ENCODE assay signal across 8 cellular contexts in the genomic region with DNA sequence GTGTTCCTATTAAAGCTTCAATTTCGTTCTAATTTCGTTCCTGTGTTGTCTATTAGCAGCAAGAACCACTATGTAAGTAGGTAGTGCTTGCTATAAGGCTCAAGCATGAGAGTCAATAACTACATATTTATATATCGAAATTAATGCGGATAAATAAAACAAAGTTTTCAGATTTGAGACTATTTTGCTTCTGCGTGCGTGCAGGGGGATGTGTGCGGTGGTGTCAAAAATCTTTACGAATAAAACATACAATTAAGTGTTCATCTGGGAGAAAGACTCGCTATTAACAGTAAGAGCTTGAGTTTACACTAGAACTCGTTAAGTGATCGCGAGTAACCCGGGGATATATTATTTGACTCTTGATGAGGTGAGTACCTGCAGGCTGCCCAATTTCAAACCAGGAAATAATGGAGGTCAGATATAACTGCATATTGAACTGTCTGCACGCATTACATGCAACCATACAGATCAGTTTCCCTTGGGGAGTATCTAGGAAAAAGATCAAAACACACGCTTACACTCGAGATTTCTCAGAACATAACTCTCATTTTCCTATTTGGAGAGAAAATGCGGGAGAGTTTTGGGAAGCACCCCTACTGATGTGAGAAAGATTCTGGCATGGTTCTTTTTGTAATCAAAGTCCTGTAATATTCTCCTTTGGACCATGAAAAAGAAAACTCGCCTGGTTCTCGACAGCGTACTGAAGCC. TPM values are rescaled to one million over a fixed set of nuclear protein-coding genes. Genes with fewer than 3 reads are reported as not detected.
DNase-seq lines count a peak whose midpoint lies in the region; ATAC-seq and TF ChIP-seq lines count a peak whose summit lies in the region.

No MANE protein-coding gene starts in this region.

- peak overlapping the region; percentile 80 for H3K9ac ChIP-seq in Loucy (ENCODE audit: low read depth, low read length, poor library complexity, severe bottlenecking)
- peak overlapping the region; percentile 30 to 96 (median 93) for H3K9ac ChIP-seq in subcutaneous abdominal adipose tissue (ENCODE audit: low read length in 5 of 5)

- ATAC-seq in GM18519 (IDR thresholded peaks at IDR 0.05; ENCODE audit: low FRiP score, unreplicated experiment), result no peak

- H3K27me3 ChIP-seq in Loucy (ENCODE audit: insufficient read depth, low read length, poor library complexity, severe bottlenecking) (no peaks in the 10 kb centered on the region), kidney epithelial cell (ENCODE audit: control insufficient read depth, insufficient read depth, low read length) (no peaks in the 10 kb centered on the region), subcutaneous abdominal adipose tissue (ENCODE audit: control insufficient read depth in 5 of 5, insufficient read depth in 4 of 5, low read length in 5 of 5) (no peaks in the 10 kb centered on the region)

- no peaks in the 10 kb centered on the region for H3K9me3 ChIP-seq in Loucy (ENCODE audit: insufficient read depth, low read depth, low read length)
- no peaks in the 10 kb centered on the region for H3K9me3 ChIP-seq in subcutaneous abdominal adipose tissue (ENCODE audit: control insufficient read depth in 5 of 5, low read length in 5 of 5)

- H4K20me1 ChIP-seq in Loucy (ENCODE audit: insufficient read depth, low read length, poor library complexity, severe bottlenecking), result peaks cover 36% of the 10 kb centered on the region

- peak overlapping the region; percentile 100 for H3K4me2 ChIP-seq in Loucy (ENCODE audit: low read depth, low read length, poor library complexity, severe bottlenecking)

- H3K36me3 ChIP-seq in Loucy (ENCODE audit: insufficient read depth, low read length), result peaks cover 14% of the 10 kb centered on the region; the same call in 1 of the 2 replicates
- H3K36me3 ChIP-seq in kidney epithelial cell (ENCODE audit: control insufficient read depth, insufficient read depth, low read length), result no peaks in the 10 kb centered on the region
- peaks cover 9 to 17% (median 14%) of the 10 kb centered on the region in 5 donors for H3K36me3 ChIP-seq in subcutaneous abdominal adipose tissue (ENCODE audit: control insufficient read depth in 5 of 5, insufficient read depth in 5 of 5, low read length in 5 of 5)

- DNase-seq in NCI-H2171 treated with DMSO at 0.1 percent for 48 hours (lab: John Stamatoyannopoulos, UW) (peak; percentile 67), NCI-H2171 (lab: John Stamatoyannopoulos, UW) (no peak), astrocyte of the spinal cord (ENCODE audit: low read depth, low spot score) (peak; percentile 22), kidney epithelial cell (ENCODE audit: low read depth) (no peak)
- no peak for DNase-seq in activated CD4-positive, alpha-beta T cell treated with anti-CD3 and anti-CD28 coated beads, Interleukin-2, amount 50 U/mL, for 4 hours

- peak overlapping the region; percentile 88 for H2AFZ ChIP-seq in Loucy (ENCODE audit: low read length)

- no peak; the same call in 1 of the 2 replicates for TF ChIP-seq CTCF in Loucy (conservative IDR thresholded peaks at IDR 0.05; ENCODE audit: low read length)
- TF ChIP-seq CTCF in astrocyte of the spinal cord (IDR thresholded peaks at IDR 0.05; ENCODE audit: low read depth, low read length), result no peak
- no peak for TF ChIP-seq CTCF in kidney epithelial cell (IDR thresholded peaks at IDR 0.05; ENCODE audit: insufficient read depth, low read length, poor library complexity, severe bottlenecking)

- peaks cover 53% of the 10 kb centered on the region for H3K79me2 ChIP-seq in Loucy (ENCODE audit: insufficient read depth, low read length)

- H3K27ac ChIP-seq in subcutaneous abdominal adipose tissue (ENCODE audit: low read depth, low read length), result peak overlapping the region; percentile 96

- in situ Hi-C loops in astrocyte of the spinal cord (cut with HindIII; ENCODE audit: low sequenced_read_pairs), result no loop called here

- H3F3A ChIP-seq in Loucy (ENCODE audit: low read depth), result no peaks in the 10 kb centered on the region

- H3K4me3 ChIP-seq in Loucy (ENCODE audit: low read length, poor library complexity, severe bottlenecking), result peak overlapping the region; percentile 99
- peak overlapping the region; percentile 88 for H3K4me3 ChIP-seq in astrocyte of the spinal cord (ENCODE audit: low read depth, low read length)
- H3K4me3 ChIP-seq in kidney epithelial cell (ENCODE audit: low read depth, low read length), result peak overlapping the region; percentile 89
- peak overlapping the region; percentile 85 to 97 (median 92) for H3K4me3 ChIP-seq in subcutaneous abdominal adipose tissue (ENCODE audit: low read depth in 1 of 5, low read length in 5 of 5)

- no peaks in the 10 kb centered on the region for H3K9me2 ChIP-seq in Loucy (replicated peaks; ENCODE audit: low read depth, low read length)

- H3K4me1 ChIP-seq in Loucy (ENCODE audit: insufficient read depth, low read length, poor library complexity, severe bottlenecking), result peaks cover 40% of the 10 kb centered on the region
- peaks cover 5 to 21% (median 19%) of the 10 kb centered on the region in 5 donors for H3K4me1 ChIP-seq in subcutaneous abdominal adipose tissue (ENCODE audit: control insufficient read depth in 5 of 5, insufficient read depth in 5 of 5, low read length in 5 of 5)

RNA-seq across cellular contexts. Expression of gene TWF1, which starts 0.8 kb away (rescaled TPM):
- 132 and 137 TPM in 2 replicates for total RNA-seq in kidney epithelial cell

RNA-seq across cellular contexts. Expression of gene TMEM117, which starts 30.6 kb away (rescaled TPM):
- total RNA-seq in kidney epithelial cell, result 3.5 and 12.4 TPM in 2 replicates

RNA-seq across cellular contexts. Expression of gene IRAK4, which starts 46.6 kb away (rescaled TPM):
- total RNA-seq in kidney epithelial cell, result 17.7 and 19.4 TPM in 2 replicates

RNA-seq across cellular contexts. Expression of gene PUS7L, which starts 46.7 kb away (rescaled TPM):
- 8.7 and 14.9 TPM in 2 replicates for total RNA-seq in kidney epithelial cell

Comparison
In these comparisons a context has a peak if more than half of its experiments do, and no peak if none do; other contexts are left out.
1. DNase-seq: peak in NCI-H2171 treated with DMSO at 0.1 percent for 48 hours (single experiment) and astrocyte of the spinal cord (single experiment); none in NCI-H2171 (single experiment), kidney epithelial cell (single experiment) and activated CD4-positive, alpha-beta T cell treated with anti-CD3 and anti-CD28 coated beads, Interleukin-2, amount 50 U/mL, for 4 hours (0 of 2).
2. Peak in every context shown above with its lines, with median percentiles within 50 percentile points of each other: H3K4me3 ChIP-seq.